ENCODE assay signal across 8 cellular contexts in the genomic region with DNA sequence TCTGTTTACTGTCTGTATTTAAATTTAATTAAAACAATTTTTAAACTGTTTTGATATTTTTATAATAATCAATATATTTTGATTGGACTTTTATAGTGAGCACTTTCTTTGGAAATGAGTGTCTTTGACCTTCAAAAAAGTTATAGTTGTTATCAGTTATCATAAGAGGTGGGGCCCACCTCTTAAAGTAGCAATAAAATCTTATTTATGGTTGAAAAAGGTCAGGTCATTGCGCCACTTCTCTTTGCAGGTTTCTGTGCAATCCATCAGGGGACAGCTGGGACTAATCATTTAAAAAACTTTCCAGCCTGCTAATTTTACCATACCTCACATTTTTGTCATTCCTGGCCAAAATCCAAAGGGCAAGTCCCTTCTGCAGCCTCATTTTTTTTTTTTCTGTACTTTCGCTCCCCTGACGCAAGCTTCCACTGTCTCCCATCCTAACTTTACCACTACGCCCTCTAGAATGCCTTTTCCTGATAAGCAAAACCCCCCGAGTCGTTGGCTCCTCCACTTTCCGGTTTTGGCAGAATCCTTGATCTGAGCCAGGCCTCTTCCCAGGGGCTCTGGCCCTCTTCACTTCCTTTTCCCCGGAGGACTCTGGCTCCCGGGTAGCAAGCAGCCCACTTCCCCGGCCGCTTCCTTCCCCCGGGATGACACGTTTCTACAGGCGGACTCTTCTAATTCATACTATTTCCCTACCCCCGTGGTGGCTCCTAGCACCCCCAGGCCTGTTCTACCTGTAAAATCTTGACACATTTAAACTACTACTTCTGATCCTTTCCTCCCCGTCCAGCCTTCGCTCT. TPM values are rescaled to one million over a fixed set of nuclear protein-coding genes. Genes with fewer than 3 reads are reported as not detected.
DNase-seq lines count a peak whose midpoint lies in the region; ATAC-seq and TF ChIP-seq lines count a peak whose summit lies in the region.

No MANE protein-coding gene starts in this region.

- POLR2A ChIA-PET in HEK293T (lab: Yijun Ruan, JAX): no interaction called here

- ATAC-seq in DND-41 (ENCODE audit: insufficient read depth, low read depth) (0 out of 3 replicates have a peak, but pooled peaks have one; percentile 0), HG03469 (IDR thresholded peaks at IDR 0.05; ENCODE audit: unreplicated experiment) (no peak)

- H3K79me2 ChIP-seq in DND-41 (ENCODE audit: insufficient read depth, low read length) (peaks cover 51% of the 10 kb centered on the region), hepatocyte (peaks cover 37% of the 10 kb centered on the region)

- peak overlapping the region; percentile 80 to 96 for H3K4me3 ChIP-seq in DND-41 (ENCODE audit: low read depth in 1 of 2, low read length in 2 of 2)
- peak overlapping the region; percentile 78 to 87 for H3K4me3 ChIP-seq in ascending aorta
- H3K4me3 ChIP-seq in hepatocyte: peak overlapping the region; percentile 26
- peak overlapping the region; percentile 63 for H3K4me3 ChIP-seq in prostate gland

- peak overlapping the region; percentile 72 for H3K9ac ChIP-seq in DND-41 (ENCODE audit: low read depth, low read length)

- WGBS in hepatocyte (ENCODE audit: low lambda C conversion rate, missing lambda C conversion rate): 1% methylated on average over 17 of the region's 17 CpGs
- 4% methylated on average over 17 of the region's 17 CpGs for WGBS in prostate gland

- H2AFZ ChIP-seq in DND-41 (ENCODE audit: low read depth, low read length) (peak overlapping the region; percentile 85), hepatocyte (peak overlapping the region; percentile 48)

- no peak for TF ChIP-seq POLR2A in prostate gland (IDR thresholded peaks at IDR 0.05)

- CTCF ChIA-PET in HEK293T (lab: Yijun Ruan, JAX): no interaction called here

- H3K4me2 ChIP-seq in DND-41 (ENCODE audit: insufficient read depth, low read length) (peak overlapping the region; percentile 87), hepatocyte (peak overlapping the region; percentile 86)

- H3K9me3 ChIP-seq in DND-41 (ENCODE audit: insufficient read depth, low read length, severe bottlenecking): no peaks in the 10 kb centered on the region
- H3K9me3 ChIP-seq in ascending aorta: no peaks in the 10 kb centered on the region
- H3K9me3 ChIP-seq in hepatocyte (ENCODE audit: low read depth): no peaks in the 10 kb centered on the region
- no peaks in the 10 kb centered on the region for H3K9me3 ChIP-seq in prostate gland

- DNase-seq in DND-41 (peak; percentile 44), HEK293T (ENCODE audit: extremely low spot score) (no peak), NCI-H748 (lab: John Stamatoyannopoulos, UW; ENCODE audit: unreplicated experiment) (peak; percentile 68), ascending aorta (ENCODE audit: low spot score in 2 of 2) (peak in 1 of 2 donors; percentile 76), hepatocyte (ENCODE audit: low spot score) (peak; percentile 62), prostate gland (ENCODE audit: low spot score) (no peak)
- DNase-seq in activated CD4-positive, CD25-positive, alpha-beta regulatory T cell treated with anti-CD3 and anti-CD28 coated beads, Interleukin-2, amount 50 U/mL, for 72 hours: no peak

- peaks cover 49% of the 10 kb centered on the region for H3K4me1 ChIP-seq in DND-41 (ENCODE audit: insufficient read depth, low read length)
- H3K4me1 ChIP-seq in ascending aorta: peaks cover 5 to 26% of the 10 kb centered on the region in 2 donors
- peaks cover 5% of the 10 kb centered on the region for H3K4me1 ChIP-seq in hepatocyte (ENCODE audit: insufficient read depth)
- peaks cover 4% of the 10 kb centered on the region for H3K4me1 ChIP-seq in prostate gland (replicated peaks)

- H3K36me3 ChIP-seq in DND-41 (ENCODE audit: insufficient read depth, low read length): peaks cover 13% of the 10 kb centered on the region; the same call in 1 of the 2 replicates
- no peaks in the 10 kb centered on the region for H3K36me3 ChIP-seq in ascending aorta
- H3K36me3 ChIP-seq in hepatocyte (replicated peaks; ENCODE audit: insufficient read depth, low read depth): no peaks in the 10 kb centered on the region
- H3K36me3 ChIP-seq in prostate gland: no peaks in the 10 kb centered on the region

- H4K20me1 ChIP-seq in DND-41 (ENCODE audit: insufficient read depth, low read length) (no peaks in the 10 kb centered on the region; the same call in 1 of the 2 replicates), hepatocyte (ENCODE audit: insufficient read depth, poor library complexity, severe bottlenecking) (no peaks in the 10 kb centered on the region)

- TF ChIP-seq CTCF in DND-41 (IDR thresholded peaks at IDR 0.05; ENCODE audit: borderline replicate concordance, extremely low read depth, low read length, poor library complexity, severe bottlenecking) (no peak), ascending aorta (IDR thresholded peaks at IDR 0.05) (no peak), hepatocyte (IDR thresholded peaks at IDR 0.05; ENCODE audit: poor library complexity) (no peak), prostate gland (IDR thresholded peaks at IDR 0.05) (no peak)

- peak overlapping the region; percentile 85 for H3K27ac ChIP-seq in DND-41 (ENCODE audit: low read length)
- H3K27ac ChIP-seq in ascending aorta: peak overlapping the region; percentile 98
- peak overlapping the region; percentile 96 for H3K27ac ChIP-seq in hepatocyte
- peak overlapping the region; percentile 92 to 95 for H3K27ac ChIP-seq in prostate gland

- no peaks in the 10 kb centered on the region for H3K27me3 ChIP-seq in DND-41 (ENCODE audit: insufficient read depth, low read length, poor library complexity)
- no peaks in the 10 kb centered on the region for H3K27me3 ChIP-seq in ascending aorta
- no peaks in the 10 kb centered on the region for H3K27me3 ChIP-seq in hepatocyte
- H3K27me3 ChIP-seq in prostate gland (replicated peaks; ENCODE audit: insufficient read depth): no peaks in the 10 kb centered on the region

- no peaks in the 10 kb centered on the region for H3K9me2 ChIP-seq in hepatocyte (replicated peaks; ENCODE audit: insufficient read depth)

- intact Hi-C loops in ascending aorta (cut with DNase I): loop anchor here (1.0 to 5.0 kb wide), 7 partner anchors 62 to 659 kb away; a partner anchor contains a TSS
- intact Hi-C loops in prostate gland (cut with DNase I): loop anchor here (10.0 kb wide), 1 partner anchor 552 kb away; no protein-coding TSS in a partner anchor

TF ChIP-seq in HEK293T, 16 proteins besides CTCF, POLR2A, EP300 and RAD21:
- TF ChIP-seq BHLHE40 (IDR thresholded peaks at IDR 0.05; ENCODE audit: borderline replicate concordance) (no peak), ZNF384 (IDR thresholded peaks at IDR 0.05) (peak; percentile 52; the same call in 1 of the 2 replicates)

RNA-seq across cellular contexts. Expression of a gene that starts 1.1 kb away (rescaled TPM):
- total RNA-seq in ascending aorta (16.3 TPM), hepatocyte (25.8 and 27.7 TPM in 2 replicates), prostate gland (10 to 100 TPM; 35.9 to 46.6 TPM)
- 19.1 and 24.0 TPM in 2 replicates for polyA plus RNA-seq in hepatocyte

RNA-seq across cellular contexts. Expression of a gene that starts 44.4 kb away (rescaled TPM):
- 3.1 TPM for total RNA-seq in ascending aorta
- 16.5 and 17.4 TPM in 2 replicates for total RNA-seq in hepatocyte
- polyA plus RNA-seq in hepatocyte: 7.9 and 9.8 TPM in 2 replicates
- 10 to 100 TPM; 17.2 to 37.3 TPM for total RNA-seq in prostate gland

Comparison
In these comparisons a context has a peak if more than half of its experiments do, and no peak if none do; other contexts are left out.
1. DNase-seq: peak in DND-41 (single experiment), NCI-H748 (single experiment) and hepatocyte (single experiment); none in HEK293T (single experiment), prostate gland (single experiment) and activated CD4-positive, CD25-positive, alpha-beta regulatory T cell treated with anti-CD3 and anti-CD28 coated beads, Interleukin-2, amount 50 U/mL, for 72 hours (single experiment).
2. H3K4me3 ChIP-seq: peak in every context shown above with its lines; median percentile 88 in DND-41; 82 in ascending aorta; 63 in prostate gland; 26 in hepatocyte.
3. Peak in every context shown above with its lines, with median percentiles within 50 percentile points of each other: H3K27ac ChIP-seq.